14 cellular contexts compared by ENCODE assay signal in genomic region chr2:37560863-37561614, GRCh38.
A peak's percentile ranks its signal among the peaks of the same experiment; 100 is the strongest.
DNase-seq lines count a peak whose midpoint lies in the region; ATAC-seq, FAIRE-seq and TF ChIP-seq lines count a peak whose summit lies in the region.
"Had no signal": no experiment of that assay in that cellular context is flagged by ENCODE, and none has a peak within 500 bp of the region (broad histone marks: within the 10 kb centered on the region; RNA-seq: fewer than 3 reads in every experiment).

No MANE protein-coding gene starts in this region.

- no peaks in the 10 kb centered on the region for H3K27me3 ChIP-seq in BLaER1 treated with 17β-estradiol and CSF1 and Interleukin-3, amounts not matched to agents 10 nM and 100 nM
- H3K27me3 ChIP-seq in SJSA1 (replicated peaks) = no peaks in the 10 kb centered on the region
- no peaks in the 10 kb centered on the region for H3K27me3 ChIP-seq in keratinocyte (ENCODE audit: control insufficient read depth, extremely low read depth, insufficient read depth, low read length)
- no peaks in the 10 kb centered on the region for H3K27me3 ChIP-seq in gastroesophageal sphincter

- H3K36me3 ChIP-seq in BLaER1 treated with 17β-estradiol and CSF1 and Interleukin-3, amounts not matched to agents 10 nM and 100 nM = no peaks in the 10 kb centered on the region
- H3K36me3 ChIP-seq in SJSA1 = no peaks in the 10 kb centered on the region
- no peaks in the 10 kb centered on the region for H3K36me3 ChIP-seq in keratinocyte (ENCODE audit: control insufficient read depth in 2 of 2, extremely low read depth in 1 of 2, insufficient read depth in 2 of 2, low read length in 2 of 2)
- H3K36me3 ChIP-seq in gastroesophageal sphincter = no peaks in the 10 kb centered on the region

- no peak overlapping the region for H3K4me3 Mint-ChIP-seq in activated CD8-positive, alpha-beta memory T cell treated with anti-CD3 and anti-CD28 coated beads, Interleukin-2, amount 10 ng/mL, durations not matched to agents 7 days and 5 days
- H3K4me3 Mint-ChIP-seq: CD4-positive, alpha-beta T cell had no signal

- H3K4me1 ChIP-seq in BLaER1 treated with 17β-estradiol and CSF1 and Interleukin-3, amounts not matched to agents 10 nM and 100 nM = peaks cover 5 to 94% (median 55%) of the 10 kb centered on the region in 10 experiments
- H3K4me1 ChIP-seq in SJSA1 (replicated peaks) = peaks cover 35% of the 10 kb centered on the region
- H3K4me1 ChIP-seq in keratinocyte (ENCODE audit: control insufficient read depth, extremely low read depth, insufficient read depth, low read length) = peaks cover 22% of the 10 kb centered on the region
- peaks cover 0 to 38% (median 10%) of the 10 kb centered on the region in 3 donors for H3K4me1 ChIP-seq in gastroesophageal sphincter

- H3K36me3 Mint-ChIP-seq in activated CD8-positive, alpha-beta memory T cell treated with anti-CD3 and anti-CD28 coated beads, Interleukin-2, amount 10 ng/mL, durations not matched to agents 7 days and 5 days = peaks cover 3% of the 10 kb centered on the region

- CTCF ChIA-PET in activated CD8-positive, alpha-beta memory T cell treated with anti-CD3 and anti-CD28 coated beads, Interleukin-2, amount 10 ng/mL, durations not matched to agents 7 days and 5 days (lab: Charles Lee) = interaction anchor here (1.3 to 1.5 kb wide), 2 partner anchors 9 to 11 kb away, joined by 3 to 5 read pairs; no protein-coding TSS in a partner anchor

- H3K4me2 ChIP-seq in BLaER1 treated with 17β-estradiol and CSF1 and Interleukin-3, amounts not matched to agents 10 nM and 100 nM = peak overlapping the region in 6 of 11 experiments; percentile 40 to 83 (median 68); a peak in 9 of 22 replicates
- H3K4me2 ChIP-seq in keratinocyte (ENCODE audit: control insufficient read depth, extremely low read depth, insufficient read depth, low read depth, low read length) = peak overlapping the region; percentile 46

- no peak for ATAC-seq in HG03039 (IDR thresholded peaks at IDR 0.05; ENCODE audit: unreplicated experiment)
- no peak for ATAC-seq in activated CD8-positive, alpha-beta memory T cell treated with anti-CD3 and anti-CD28 coated beads, Interleukin-2, amount 10 ng/mL, durations not matched to agents 7 days and 5 days
- ATAC-seq in gastroesophageal sphincter = no peak

- no peak for TF ChIP-seq POLR2A in gastroesophageal sphincter (IDR thresholded peaks at IDR 0.05)

- 0 out of 22 replicates have a peak, but pooled peaks cover 0 to 6% (median 0%) of the 10 kb centered on the region in 11 experiments for H3K9me3 ChIP-seq in BLaER1 treated with 17β-estradiol and CSF1 and Interleukin-3, amounts not matched to agents 10 nM and 100 nM (replicated peaks in 1 of 11)
- no peaks in the 10 kb centered on the region; the same call in 1 of the 2 replicates for H3K9me3 ChIP-seq in SJSA1 (replicated peaks)
- H3K9me3 ChIP-seq in keratinocyte (ENCODE audit: control insufficient read depth, low read depth, low read length) = no peaks in the 10 kb centered on the region
- H3K9me3 ChIP-seq in gastroesophageal sphincter = no peaks in the 10 kb centered on the region

- no peaks in the 10 kb centered on the region for H3K79me2 ChIP-seq in keratinocyte (ENCODE audit: control insufficient read depth, insufficient read depth, low read length)

- no peak overlapping the region for H3K9ac ChIP-seq in BLaER1 treated with 17β-estradiol and CSF1 and Interleukin-3, amounts not matched to agents 10 nM and 100 nM
- H3K9ac ChIP-seq in keratinocyte (ENCODE audit: control insufficient read depth, extremely low read depth, insufficient read depth, low read length) = no peak overlapping the region

- dilution Hi-C loops in keratinocyte (cut with MboI; ENCODE audit: extremely low pct_ligation_motif_present, low sequenced_read_pairs) = no loop called here

- no peaks in the 10 kb centered on the region for H3K9me3 Mint-ChIP-seq in activated CD8-positive, alpha-beta memory T cell treated with anti-CD3 and anti-CD28 coated beads, Interleukin-2, amount 10 ng/mL, durations not matched to agents 7 days and 5 days (ENCODE audit: low read depth)
- H3K9me3 Mint-ChIP-seq: CD4-positive, alpha-beta T cell had no signal

- no peak for TF ChIP-seq EP300 in gastroesophageal sphincter (IDR thresholded peaks at IDR 0.05)

- DNase-seq in LoVo (ENCODE audit: low spot score) (peak; percentile 14), SJSA1 (ENCODE audit: low read depth in 1 of 2, low spot score in 2 of 2) (no peak), keratinocyte (ENCODE audit: low read depth, low spot score) (no peak), NCI-H187 (lab: John Stamatoyannopoulos, UW) (no peak)
- no peak for DNase-seq in activated CD8-positive, alpha-beta memory T cell treated with anti-CD3 and anti-CD28 coated beads, Interleukin-2, amount 10 ng/mL, durations not matched to agents 7 days and 5 days
- DNase-seq: activated CD4-positive, alpha-beta T cell treated with anti-CD3 and anti-CD28 coated beads, Interleukin-2, amount 50 U/mL, for 1 hour; activated gamma-delta T cell treated with Interleukin-2 at 50 U/mL for 16 hours; CD4-positive, alpha-beta T cell; GF-D8; left ventricle myocardium superior; NCI-H1930 had no signal

- no peak for FAIRE-seq in keratinocyte (lab: Jason Lieb, UNC)

- H4K20me1 ChIP-seq in BLaER1 treated with 17β-estradiol and CSF1 and Interleukin-3, amounts not matched to agents 10 nM and 100 nM = no peaks in the 10 kb centered on the region
- no peaks in the 10 kb centered on the region for H4K20me1 ChIP-seq in keratinocyte (ENCODE audit: control insufficient read depth, extremely low read depth, insufficient read depth, low read length)

- 43 to 64% methylated on average over 3 to 4 of the region's 4 CpGs for WGBS in gastroesophageal sphincter (ENCODE audit: low coverage in 1 of 2), 2 donors

- no peak overlapping the region for H3K27ac Mint-ChIP-seq in activated CD8-positive, alpha-beta memory T cell treated with anti-CD3 and anti-CD28 coated beads, Interleukin-2, amount 10 ng/mL, durations not matched to agents 7 days and 5 days
- H3K27ac Mint-ChIP-seq: CD4-positive, alpha-beta T cell had no signal

- no peaks in the 10 kb centered on the region for H3K27me3 Mint-ChIP-seq in activated CD8-positive, alpha-beta memory T cell treated with anti-CD3 and anti-CD28 coated beads, Interleukin-2, amount 10 ng/mL, durations not matched to agents 7 days and 5 days
- H3K27me3 Mint-ChIP-seq: CD4-positive, alpha-beta T cell had no signal

- no peak overlapping the region for H2AFZ ChIP-seq in keratinocyte (ENCODE audit: control insufficient read depth, low read length)

- no peak overlapping the region for H3K4me3 ChIP-seq in BLaER1 treated with 17β-estradiol and CSF1 and Interleukin-3, amounts not matched to agents 10 nM and 100 nM
- H3K4me3 ChIP-seq in SJSA1 (no peak overlapping the region), keratinocyte (ENCODE audit: control insufficient read depth in 2 of 3, extremely low read depth in 1 of 3, insufficient read depth in 2 of 3, low read depth in 1 of 3, low read length in 3 of 3) (no peak overlapping the region), gastroesophageal sphincter (no peak overlapping the region)

- H3K27ac ChIP-seq in BLaER1 treated with 17β-estradiol and CSF1 and Interleukin-3, amounts not matched to agents 10 nM and 100 nM = peak overlapping the region in 1 of 11 experiments; percentile 76; a peak in 1 of 22 replicates
- H3K27ac ChIP-seq in SJSA1 (peak overlapping the region; percentile 98), keratinocyte (ENCODE audit: control insufficient read depth, insufficient read depth, low read length) (peak overlapping the region; percentile 93), gastroesophageal sphincter (no peak overlapping the region)

- TF ChIP-seq CTCF in keratinocyte (optimal IDR thresholded peaks at IDR 0.05 in 1 of 3, IDR thresholded peaks at IDR 0.05 in 1 of 3, conservative IDR thresholded peaks at IDR 0.05 in 1 of 3; ENCODE audit: extremely low read depth in 1 of 3, insufficient read depth in 2 of 3, low read length in 3 of 3) (no peak), gastroesophageal sphincter (IDR thresholded peaks at IDR 0.05) (no peak)

- H3K4me1 Mint-ChIP-seq in activated CD8-positive, alpha-beta memory T cell treated with anti-CD3 and anti-CD28 coated beads, Interleukin-2, amount 10 ng/mL, durations not matched to agents 7 days and 5 days = peaks cover 16% of the 10 kb centered on the region

- no peaks in the 10 kb centered on the region for H3K9me1 ChIP-seq in keratinocyte (ENCODE audit: control insufficient read depth, extremely low read depth, insufficient read depth, low read length)

Comparison
In these comparisons a context has a peak if more than half of its experiments do, and no peak if none do; other contexts are left out.
1. H3K27ac ChIP-seq: peak in SJSA1 (single experiment) and keratinocyte (single experiment); none in gastroesophageal sphincter (0 of 4).